Comparison of ENCODE assay signal across 1 cellular context in the genomic region with DNA sequence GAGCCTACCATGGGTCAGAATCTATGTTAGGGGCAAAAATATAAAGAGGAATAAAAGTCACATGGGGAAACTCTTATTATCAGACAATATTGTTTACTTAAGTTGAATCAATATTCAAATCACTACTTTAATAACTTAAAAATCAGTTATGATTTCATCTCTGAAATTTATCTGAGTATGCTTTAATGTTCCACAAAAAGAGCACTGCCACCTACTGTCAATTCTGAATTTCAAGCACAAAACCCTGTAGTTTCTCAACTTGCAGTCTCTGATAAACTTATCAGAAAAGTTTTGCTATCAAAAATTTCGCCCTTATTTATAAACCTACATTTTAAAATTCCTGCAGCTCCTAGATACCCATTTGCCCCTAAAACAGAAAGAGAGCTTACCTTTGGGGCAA.
TF ChIP-seq lines count a peak whose summit lies in the region.

No MANE protein-coding gene starts in this region.

TF ChIP-seq in HCT116, 20 proteins besides CTCF, POLR2A, EP300 and RAD21 (continued from another document):
- TF ChIP-seq, protein P1, sequence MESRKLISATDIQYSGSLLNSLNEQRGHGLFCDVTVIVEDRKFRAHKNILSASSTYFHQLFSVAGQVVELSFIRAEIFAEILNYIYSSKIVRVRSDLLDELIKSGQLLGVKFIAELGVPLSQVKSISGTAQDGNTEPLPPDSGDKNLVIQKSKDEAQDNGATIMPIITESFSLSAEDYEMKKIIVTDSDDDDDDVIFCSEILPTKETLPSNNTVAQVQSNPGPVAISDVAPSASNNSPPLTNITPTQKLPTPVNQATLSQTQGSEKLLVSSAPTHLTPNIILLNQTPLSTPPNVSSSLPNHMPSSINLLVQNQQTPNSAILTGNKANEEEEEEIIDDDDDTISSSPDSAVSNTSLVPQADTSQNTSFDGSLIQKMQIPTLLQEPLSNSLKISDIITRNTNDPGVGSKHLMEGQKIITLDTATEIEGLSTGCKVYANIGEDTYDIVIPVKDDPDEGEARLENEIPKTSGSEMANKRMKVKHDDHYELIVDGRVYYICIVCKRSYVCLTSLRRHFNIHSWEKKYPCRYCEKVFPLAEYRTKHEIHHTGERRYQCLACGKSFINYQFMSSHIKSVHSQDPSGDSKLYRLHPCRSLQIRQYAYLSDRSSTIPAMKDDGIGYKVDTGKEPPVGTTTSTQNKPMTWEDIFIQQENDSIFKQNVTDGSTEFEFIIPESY (IDR thresholded peaks at IDR 0.05; ENCODE audit: extremely low read depth, insufficient replicate concordance, low read length): no peak
- TF ChIP-seq ZFX (IDR thresholded peaks at IDR 0.05): no peak
- TF ChIP-seq TCF7L2 (IDR thresholded peaks at IDR 0.05; ENCODE audit: borderline replicate concordance, extremely low read depth, insufficient read depth, insufficient read length): no peak
- TF ChIP-seq SIN3A (IDR thresholded peaks at IDR 0.05; ENCODE audit: low read depth): no peak
- no peak for TF ChIP-seq EZH2 (IDR thresholded peaks at IDR 0.05)
- no peak for TF ChIP-seq ELF1 (IDR thresholded peaks at IDR 0.05; ENCODE audit: borderline replicate concordance, low read depth)
- no peak for TF ChIP-seq SP1 (IDR thresholded peaks at IDR 0.05; ENCODE audit: low read depth)
- TF ChIP-seq SRF (IDR thresholded peaks at IDR 0.05; ENCODE audit: low read depth): no peak
- TF ChIP-seq, protein P2, sequence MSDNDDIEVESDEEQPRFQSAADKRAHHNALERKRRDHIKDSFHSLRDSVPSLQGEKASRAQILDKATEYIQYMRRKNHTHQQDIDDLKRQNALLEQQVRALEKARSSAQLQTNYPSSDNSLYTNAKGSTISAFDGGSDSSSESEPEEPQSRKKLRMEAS (IDR thresholded peaks at IDR 0.05): no peak
- TF ChIP-seq FOSL1 (IDR thresholded peaks at IDR 0.05; ENCODE audit: low read depth): no peak
- TF ChIP-seq, protein P3, sequence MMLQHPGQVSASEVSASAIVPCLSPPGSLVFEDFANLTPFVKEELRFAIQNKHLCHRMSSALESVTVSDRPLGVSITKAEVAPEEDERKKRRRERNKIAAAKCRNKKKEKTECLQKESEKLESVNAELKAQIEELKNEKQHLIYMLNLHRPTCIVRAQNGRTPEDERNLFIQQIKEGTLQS (IDR thresholded peaks at IDR 0.05): no peak
- TF ChIP-seq EZH2phosphoT487 (IDR thresholded peaks at IDR 0.05; ENCODE audit: borderline replicate concordance): no peak
TF ChIP-seq in HCT116: peak in this region for 0.
